Comparison of ENCODE assay signal across 9 cellular contexts in the genomic region with DNA sequence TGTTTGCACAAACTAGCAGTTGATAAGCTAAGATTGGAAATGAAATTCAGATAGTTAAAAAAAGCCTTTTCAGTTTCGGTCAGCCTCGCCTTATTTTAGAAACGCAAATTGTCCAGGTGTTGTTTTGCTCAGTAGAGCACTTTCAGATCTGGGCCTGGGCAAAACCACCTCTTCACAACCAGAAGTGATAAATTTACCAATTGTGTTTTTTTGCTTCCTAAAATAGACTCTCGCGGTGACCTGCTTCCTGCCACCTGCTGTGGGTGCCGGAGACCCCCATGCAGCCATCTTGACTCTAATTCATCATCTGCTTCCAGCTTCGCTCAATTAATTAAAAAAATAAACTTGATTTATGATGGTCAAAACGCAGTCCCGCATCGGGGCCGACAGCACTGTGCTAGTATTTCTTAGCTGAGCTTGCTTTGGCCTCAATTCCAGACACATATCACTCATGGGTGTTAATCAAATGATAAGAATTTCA.
DNase-seq lines count a peak whose midpoint lies in the region; ATAC-seq and TF ChIP-seq lines count a peak whose summit lies in the region.
"Had no signal": no experiment of that assay in that cellular context is flagged by ENCODE, and none has a peak within 500 bp of the region (broad histone marks: within the 10 kb centered on the region; RNA-seq: fewer than 3 reads in every experiment).

No MANE protein-coding gene starts in this region.

- H3K23ac ChIP-seq in H9 (ENCODE audit: insufficient read length, low read depth, low read length), result no peak overlapping the region

- intact Hi-C loops in CD4-positive, alpha-beta memory T cell (cut with micrococcal nuclease), result no loop called here
- intact Hi-C loops in breast epithelium (cut with DNase I; ENCODE audit: low total_unique reads), result no loop called here

- TF ChIP-seq POLR2A in GM19193 (IDR thresholded peaks at IDR 0.05; ENCODE audit: extremely low read depth, insufficient read depth, insufficient read length), result peak; percentile 80
- no peak for TF ChIP-seq POLR2A in breast epithelium (IDR thresholded peaks at IDR 0.05)

- no peak overlapping the region for H2AFZ ChIP-seq in H9 (ENCODE audit: low read length)

- peaks cover 0 to 3% (median 0%) of the 10 kb centered on the region in 8 donors for H3K9me3 Mint-ChIP-seq in CD4-positive, alpha-beta memory T cell
- no peaks in the 10 kb centered on the region for H3K9me3 Mint-ChIP-seq in activated naive CD4-positive, alpha-beta T cell treated with anti-CD3 and anti-CD28 coated beads, Interleukin-2, amount 10 ng/mL, durations not matched to agents 7 days and 5 days
- H3K9me3 Mint-ChIP-seq in H9, result peaks cover 86 to 99% of the 10 kb centered on the region in 2 experiments

- CTCF ChIA-PET in CD4-positive, alpha-beta memory T cell (lab: Charles Lee; ENCODE audit: partially characterized antibody), result no interaction called here
- CTCF ChIA-PET in activated naive CD4-positive, alpha-beta T cell treated with anti-CD3 and anti-CD28 coated beads, Interleukin-2, amount 10 ng/mL, durations not matched to agents 7 days and 5 days (lab: Charles Lee), result interaction anchor here (0.9 to 1.8 kb wide), 2 partner anchors 20 to 140 kb away, joined by 3 to 4 read pairs; no protein-coding TSS in a partner anchor

- no peak overlapping the region for H4K91ac ChIP-seq in H9 (ENCODE audit: insufficient read length, low read depth, low read length)

- H3K4me1 Mint-ChIP-seq in CD4-positive, alpha-beta memory T cell, result peaks cover 14 to 48% (median 34%) of the 10 kb centered on the region in 4 donors
- peaks cover 85% of the 10 kb centered on the region for H3K4me1 Mint-ChIP-seq in activated naive CD4-positive, alpha-beta T cell treated with anti-CD3 and anti-CD28 coated beads, Interleukin-2, amount 10 ng/mL, durations not matched to agents 7 days and 5 days
- H3K4me1 Mint-ChIP-seq in H9, result no peaks in the 10 kb centered on the region

- H3K27ac ChIP-seq in CD4-positive, alpha-beta memory T cell (ENCODE audit: low read depth, low read length), result no peak overlapping the region
- no peak overlapping the region for H3K27ac ChIP-seq in H9 (ENCODE audit: insufficient read length, low read depth, low read length)
- no peak overlapping the region for H3K27ac ChIP-seq in breast epithelium
- H3K27ac ChIP-seq: VCaP had no signal

- peak in 3 of 5 donors; percentile 10 to 23 (median 17) for DNase-seq in CD4-positive, alpha-beta memory T cell
- peak; percentile 80 for DNase-seq in activated naive CD4-positive, alpha-beta T cell treated with anti-CD3 and anti-CD28 coated beads, Interleukin-2, amount 10 ng/mL, durations not matched to agents 7 days and 5 days
- no peak for DNase-seq in H9
- no peak for DNase-seq in breast epithelium (ENCODE audit: low spot score in 2 of 2)
- no peak for DNase-seq in central memory CD4-positive, alpha-beta T cell
- no peak for DNase-seq in HPDE6-E6E7 (ENCODE audit: extremely low spot score)

- no peaks in the 10 kb centered on the region for H3K79me2 ChIP-seq in H9 (ENCODE audit: insufficient read depth, low read length)

- H2BK120ac ChIP-seq in H9 (ENCODE audit: low read depth, low read length, poor library complexity, severe bottlenecking), result no peak overlapping the region

- TF ChIP-seq CTCF in H9 (conservative IDR thresholded peaks at IDR 0.05), result no peak
- TF ChIP-seq CTCF in breast epithelium (IDR thresholded peaks at IDR 0.05), result no peak

- H3T11ph ChIP-seq in H9 (ENCODE audit: low read length), result no peak overlapping the region

- peak; percentile 77 for ATAC-seq in HG03432 (IDR thresholded peaks at IDR 0.05; ENCODE audit: unreplicated experiment)

- no peak overlapping the region for H3K14ac ChIP-seq in H9 (ENCODE audit: insufficient read depth, low read length)

- H3K27ac Mint-ChIP-seq in CD4-positive, alpha-beta memory T cell, result peak overlapping the region in 6 of 7 donors; percentile 16 to 90 (median 54)
- H3K27ac Mint-ChIP-seq in activated naive CD4-positive, alpha-beta T cell treated with anti-CD3 and anti-CD28 coated beads, Interleukin-2, amount 10 ng/mL, durations not matched to agents 7 days and 5 days, result peak overlapping the region; percentile 97
- H3K27ac Mint-ChIP-seq in H9, result no peak overlapping the region

- H2BK5ac ChIP-seq in H9 (ENCODE audit: insufficient read length, low read length), result no peak overlapping the region

- H2BK12ac ChIP-seq in H9 (ENCODE audit: insufficient read length, low read depth, low read length), result no peak overlapping the region

- no peak overlapping the region for H3K4me2 ChIP-seq in H9 (ENCODE audit: insufficient read depth, insufficient read length, low read length)

- H4K20me1 ChIP-seq in H9 (ENCODE audit: control insufficient read depth, insufficient read depth, insufficient read length), result no peaks in the 10 kb centered on the region

- no peaks in the 10 kb centered on the region for H3K23me2 ChIP-seq in H9 (ENCODE audit: insufficient read length, low read depth, low read length, poor library complexity, severe bottlenecking)

- no peak overlapping the region for H2BK15ac ChIP-seq in H9 (ENCODE audit: low read depth, low read length)

- no peak overlapping the region for H4K8ac ChIP-seq in H9 (replicated peaks; ENCODE audit: insufficient read length, low read depth, low read length)

- H4K5ac ChIP-seq in H9 (ENCODE audit: insufficient read length, low read depth, low read length), result no peak overlapping the region

- H3K4me3 Mint-ChIP-seq in CD4-positive, alpha-beta memory T cell, result peak overlapping the region in 6 of 8 donors; percentile 5 to 53 (median 36)
- H3K4me3 Mint-ChIP-seq in activated naive CD4-positive, alpha-beta T cell treated with anti-CD3 and anti-CD28 coated beads, Interleukin-2, amount 10 ng/mL, durations not matched to agents 7 days and 5 days, result peak overlapping the region; percentile 85
- no peak overlapping the region for H3K4me3 Mint-ChIP-seq in H9

- H3K56ac ChIP-seq in H9 (ENCODE audit: insufficient read length, low read depth, low read length), result no peak overlapping the region

- WGBS in H9 (ENCODE audit: extremely low coverage, insufficient read length, low lambda C conversion rate), result no CpG with 5 or more reads among the region's 11 CpGs

- no peak overlapping the region for H3K18ac ChIP-seq in H9 (ENCODE audit: insufficient read length, low read depth, low read length)

- no peaks in the 10 kb centered on the region for H3K79me1 ChIP-seq in H9 (ENCODE audit: insufficient read depth, low read depth, low read length, poor library complexity, severe bottlenecking)

- no peaks in the 10 kb centered on the region for H3K36me3 ChIP-seq in CD4-positive, alpha-beta memory T cell (ENCODE audit: insufficient read depth, low read length)
- H3K36me3 ChIP-seq in breast epithelium, result no peaks in the 10 kb centered on the region

- no peak overlapping the region for H3K4ac ChIP-seq in H9 (ENCODE audit: low read depth, low read length)

- no peaks in the 10 kb centered on the region for H3K27me3 ChIP-seq in CD4-positive, alpha-beta memory T cell (ENCODE audit: insufficient read depth, low read length)
- H3K27me3 ChIP-seq in H9 (ENCODE audit: insufficient read depth, low read length) (no peaks in the 10 kb centered on the region), breast epithelium (peaks cover 0 to 16% of the 10 kb centered on the region in 2 donors)

- H3K9me3 ChIP-seq in CD4-positive, alpha-beta memory T cell (ENCODE audit: control insufficient read depth in 1 of 2, low read length in 2 of 2), result no peaks in the 10 kb centered on the region
- peaks cover 86% of the 10 kb centered on the region for H3K9me3 ChIP-seq in H9 (ENCODE audit: control insufficient read depth, low read depth, low read length)
- peaks cover 0 to 24% of the 10 kb centered on the region in 2 donors for H3K9me3 ChIP-seq in breast epithelium

- H2BK20ac ChIP-seq in H9 (ENCODE audit: low read depth, low read length, poor library complexity, severe bottlenecking), result no peak overlapping the region

- H3K4me3 ChIP-seq in CD4-positive, alpha-beta memory T cell (ENCODE audit: low read length in 2 of 2), result no peak overlapping the region
- H3K4me3 ChIP-seq in breast epithelium, result no peak overlapping the region

- H3K4me1 ChIP-seq in CD4-positive, alpha-beta memory T cell (ENCODE audit: insufficient read depth, low read length), result peaks cover 48% of the 10 kb centered on the region
- H3K4me1 ChIP-seq in H9 (ENCODE audit: insufficient read depth, low read length) (no peaks in the 10 kb centered on the region), breast epithelium (no peaks in the 10 kb centered on the region)

- no peaks in the 10 kb centered on the region for H3K36me3 Mint-ChIP-seq in CD4-positive, alpha-beta memory T cell
- peaks cover 23% of the 10 kb centered on the region for H3K36me3 Mint-ChIP-seq in activated naive CD4-positive, alpha-beta T cell treated with anti-CD3 and anti-CD28 coated beads, Interleukin-2, amount 10 ng/mL, durations not matched to agents 7 days and 5 days
- peaks cover 6 to 12% (median 11%) of the 10 kb centered on the region in 3 experiments; a peak in 5 of 7 replicates for H3K36me3 Mint-ChIP-seq in H9 (ENCODE audit: insufficient read depth in 1 of 3, low read depth in 3 of 3)

- POLR2A ChIA-PET in CD4-positive, alpha-beta memory T cell (lab: Charles Lee; ENCODE audit: partially characterized antibody), result no interaction called here

- no peak overlapping the region for H3K9ac ChIP-seq in H9 (ENCODE audit: extremely low read depth, insufficient read length, low read length)

- H3K27me3 Mint-ChIP-seq in CD4-positive, alpha-beta memory T cell, result no peaks in the 10 kb centered on the region
- peaks cover 34% of the 10 kb centered on the region for H3K27me3 Mint-ChIP-seq in activated naive CD4-positive, alpha-beta T cell treated with anti-CD3 and anti-CD28 coated beads, Interleukin-2, amount 10 ng/mL, durations not matched to agents 7 days and 5 days
- peaks cover 4% of the 10 kb centered on the region; the same call in 1 of the 2 replicates for H3K27me3 Mint-ChIP-seq in H9 (ENCODE audit: low read depth)

- H2AK5ac ChIP-seq in H9 (ENCODE audit: insufficient read length, low read length), result no peak overlapping the region

Comparison
In these comparisons a context has a peak if more than half of its experiments do, and no peak if none do; other contexts are left out.
1. DNase-seq: peak in CD4-positive, alpha-beta memory T cell (3 of 5) and activated naive CD4-positive, alpha-beta T cell treated with anti-CD3 and anti-CD28 coated beads, Interleukin-2, amount 10 ng/mL, durations not matched to agents 7 days and 5 days (single experiment); none in H9 (single experiment), breast epithelium (0 of 2), central memory CD4-positive, alpha-beta T cell (single experiment) and HPDE6-E6E7 (single experiment).
2. H3K27ac Mint-ChIP-seq: peak in CD4-positive, alpha-beta memory T cell (6 of 7) and activated naive CD4-positive, alpha-beta T cell treated with anti-CD3 and anti-CD28 coated beads, Interleukin-2, amount 10 ng/mL, durations not matched to agents 7 days and 5 days (single experiment); none in H9 (0 of 3).
3. H3K4me3 Mint-ChIP-seq: peak in CD4-positive, alpha-beta memory T cell (6 of 8) and activated naive CD4-positive, alpha-beta T cell treated with anti-CD3 and anti-CD28 coated beads, Interleukin-2, amount 10 ng/mL, durations not matched to agents 7 days and 5 days (single experiment); none in H9 (0 of 2).